In the genomic region with DNA sequence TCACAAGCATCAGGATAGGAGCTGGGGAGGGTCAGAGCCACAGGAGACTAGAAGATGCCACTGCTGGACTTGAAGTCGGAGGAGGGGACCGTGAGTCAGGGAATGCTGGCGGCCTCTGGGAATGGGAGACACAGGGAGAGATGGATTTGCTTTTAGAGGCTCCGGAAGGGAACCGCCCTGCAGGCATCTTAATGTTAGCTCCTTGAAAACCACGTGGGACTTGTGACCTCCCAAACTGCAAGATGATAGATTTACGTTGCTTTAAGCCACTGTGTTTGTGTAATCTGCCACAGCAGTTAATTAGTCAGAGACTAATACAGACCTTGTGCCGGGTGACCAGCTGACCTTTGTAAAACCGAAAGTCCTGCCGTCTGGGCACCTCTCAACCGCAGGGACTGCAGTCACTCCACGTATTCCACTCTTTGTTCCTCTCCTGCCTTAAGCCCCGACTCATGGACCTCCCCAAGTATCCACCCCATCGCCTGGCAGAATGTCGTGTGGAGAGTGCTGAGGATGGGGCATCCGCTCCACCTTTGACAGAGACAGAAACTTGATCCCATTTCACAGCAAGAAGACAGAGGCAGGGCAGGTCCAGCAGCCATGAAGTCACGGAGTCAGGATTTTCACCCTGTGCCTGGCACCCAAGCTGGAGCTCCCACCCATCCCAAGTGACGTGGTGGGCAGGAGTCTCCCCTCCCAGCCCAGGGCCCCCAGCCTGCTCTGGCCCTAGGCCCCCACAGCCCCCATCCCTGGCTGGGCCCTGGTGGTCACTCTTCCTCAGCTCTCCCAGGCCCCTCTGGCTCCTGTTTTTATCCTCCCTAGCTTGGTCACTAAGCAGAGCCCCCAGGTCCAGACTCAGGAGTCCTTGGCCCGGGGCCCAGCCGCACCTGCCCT, we compare ENCODE assay signal across 1 cellular context.
A peak's percentile ranks its signal among the peaks of the same experiment; 100 is the strongest.
TF ChIP-seq lines count a peak whose summit lies in the region.

No MANE protein-coding gene starts in this region.

TF ChIP-seq in K562, 482 proteins besides CTCF, POLR2A, EP300 and RAD21 (continued from another document and continues in another):
- TF ChIP-seq, protein P1, sequence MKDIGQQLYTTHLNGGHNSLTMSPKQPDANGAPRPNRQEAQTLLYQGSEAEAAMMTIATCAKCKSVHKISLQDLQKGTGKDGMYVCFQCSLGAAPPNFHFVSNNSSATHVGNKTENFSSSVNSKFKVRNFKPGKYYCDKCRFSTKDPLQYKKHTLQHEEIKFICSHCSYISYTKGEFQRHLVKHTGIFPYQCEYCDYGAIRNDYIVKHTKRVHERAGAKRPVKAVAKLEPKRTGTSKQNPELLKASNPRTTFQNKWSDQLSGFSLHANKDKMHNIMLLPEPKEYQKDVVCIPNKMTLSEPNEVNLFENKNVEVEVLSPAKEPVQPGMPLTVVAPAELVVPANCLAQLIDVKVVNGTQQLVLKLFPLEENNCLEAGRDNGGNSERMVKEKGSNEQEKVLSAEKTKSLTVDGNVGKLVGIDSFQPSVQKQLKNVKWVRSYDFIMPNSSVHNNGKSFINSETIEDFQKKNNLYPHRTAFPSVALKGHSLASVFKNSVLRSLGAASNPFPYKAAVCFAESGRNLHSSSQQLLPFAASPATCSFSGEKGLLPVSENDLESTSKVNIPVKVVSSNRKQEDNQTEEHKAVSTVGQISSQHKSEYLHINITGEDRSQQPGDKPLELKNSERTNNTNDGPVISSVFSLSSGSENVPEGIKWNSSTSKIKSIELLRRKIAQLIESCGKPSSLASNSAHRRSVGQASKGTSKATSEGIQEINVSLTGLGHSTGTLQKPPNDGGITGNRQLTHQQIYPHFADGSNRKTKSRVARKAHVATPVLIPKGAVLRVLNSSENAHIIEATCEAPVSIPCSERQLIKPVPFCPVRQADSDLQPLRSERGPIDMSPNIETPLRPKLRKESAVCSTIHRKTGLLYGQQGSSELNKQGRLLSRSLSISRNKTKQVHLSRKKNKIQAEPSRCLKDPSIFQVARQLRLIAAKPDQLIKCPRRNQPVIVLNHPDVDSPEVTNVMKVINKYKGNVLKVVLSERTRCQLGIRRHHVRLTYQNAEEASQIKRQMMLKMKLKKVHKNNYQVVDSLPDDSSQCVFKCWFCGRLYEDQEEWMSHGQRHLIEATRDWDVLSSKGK (CRISPR knock-in tag; IDR thresholded peaks at IDR 0.05), result no peak
- TF ChIP-seq KLF10 (CRISPR knock-in tag; IDR thresholded peaks at IDR 0.05), result no peak
- no peak for TF ChIP-seq RFX7 (CRISPR knock-in tag; IDR thresholded peaks at IDR 0.05)
- TF ChIP-seq FOXA1 (IDR thresholded peaks at IDR 0.05; ENCODE audit: borderline replicate concordance), result no peak
- 0 out of 2 replicates have a peak, but pooled peaks have one; percentile 17 for TF ChIP-seq MBD2 (IDR thresholded peaks at IDR 0.05; ENCODE audit: borderline replicate concordance, low read depth)
- TF ChIP-seq MEF2D (tag; conservative IDR thresholded peaks at IDR 0.05; ENCODE audit: low read depth), result 0 out of 2 replicates have a peak, but pooled peaks have one; percentile 48
- TF ChIP-seq KDM1A (IDR thresholded peaks at IDR 0.05), result peak; percentile 83 to 91; a peak in 3 of 4 replicates
- TF ChIP-seq ZBTB34 (CRISPR knock-in tag; IDR thresholded peaks at IDR 0.05), result no peak
- peak in 1 of 2 experiments; percentile 64; a peak in 1 of 4 replicates for TF ChIP-seq MNT (conservative IDR thresholded peaks at IDR 0.05)
- no peak for TF ChIP-seq ZFP30 (CRISPR knock-in tag; IDR thresholded peaks at IDR 0.05; ENCODE audit: borderline replicate concordance)
- TF ChIP-seq, protein P2, sequence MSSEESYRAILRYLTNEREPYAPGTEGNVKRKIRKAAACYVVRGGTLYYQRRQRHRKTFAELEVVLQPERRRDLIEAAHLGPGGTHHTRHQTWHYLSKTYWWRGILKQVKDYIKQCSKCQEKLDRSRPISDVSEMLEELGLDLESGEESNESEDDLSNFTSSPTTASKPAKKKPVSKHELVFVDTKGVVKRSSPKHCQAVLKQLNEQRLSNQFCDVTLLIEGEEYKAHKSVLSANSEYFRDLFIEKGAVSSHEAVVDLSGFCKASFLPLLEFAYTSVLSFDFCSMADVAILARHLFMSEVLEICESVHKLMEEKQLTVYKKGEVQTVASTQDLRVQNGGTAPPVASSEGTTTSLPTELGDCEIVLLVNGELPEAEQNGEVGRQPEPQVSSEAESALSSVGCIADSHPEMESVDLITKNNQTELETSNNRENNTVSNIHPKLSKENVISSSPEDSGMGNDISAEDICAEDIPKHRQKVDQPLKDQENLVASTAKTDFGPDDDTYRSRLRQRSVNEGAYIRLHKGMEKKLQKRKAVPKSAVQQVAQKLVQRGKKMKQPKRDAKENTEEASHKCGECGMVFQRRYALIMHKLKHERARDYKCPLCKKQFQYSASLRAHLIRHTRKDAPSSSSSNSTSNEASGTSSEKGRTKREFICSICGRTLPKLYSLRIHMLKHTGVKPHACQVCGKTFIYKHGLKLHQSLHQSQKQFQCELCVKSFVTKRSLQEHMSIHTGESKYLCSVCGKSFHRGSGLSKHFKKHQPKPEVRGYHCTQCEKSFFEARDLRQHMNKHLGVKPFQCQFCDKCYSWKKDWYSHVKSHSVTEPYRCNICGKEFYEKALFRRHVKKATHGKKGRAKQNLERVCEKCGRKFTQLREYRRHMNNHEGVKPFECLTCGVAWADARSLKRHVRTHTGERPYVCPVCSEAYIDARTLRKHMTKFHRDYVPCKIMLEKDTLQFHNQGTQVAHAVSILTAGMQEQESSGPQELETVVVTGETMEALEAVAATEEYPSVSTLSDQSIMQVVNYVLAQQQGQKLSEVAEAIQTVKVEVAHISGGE (CRISPR knock-in tag; IDR thresholded peaks at IDR 0.05), result no peak
- no peak for TF ChIP-seq ZNF780A (CRISPR knock-in tag; IDR thresholded peaks at IDR 0.05)
- peak; percentile 40; the same call in 1 of the 2 replicates for TF ChIP-seq ETV5 (CRISPR knock-in tag; IDR thresholded peaks at IDR 0.05; ENCODE audit: low read depth)
- TF ChIP-seq ZNF282 (CRISPR knock-in tag; IDR thresholded peaks at IDR 0.05), result no peak
- TF ChIP-seq BHLHE40 (IDR thresholded peaks at IDR 0.05; ENCODE audit: low read length), result peak; percentile 75
- TF ChIP-seq SNIP1 (IDR thresholded peaks at IDR 0.05; ENCODE audit: low read depth), result no peak
- TF ChIP-seq ZNF668 (CRISPR knock-in tag; IDR thresholded peaks at IDR 0.05), result no peak
- no peak for TF ChIP-seq ADNP (tag; IDR thresholded peaks at IDR 0.05)
- TF ChIP-seq ZNF384 (IDR thresholded peaks at IDR 0.05; ENCODE audit: low read depth, low read length), result no peak
- no peak for TF ChIP-seq HNRNPUL1 (IDR thresholded peaks at IDR 0.05; ENCODE audit: low read length)
- no peak for TF ChIP-seq KDM2B (CRISPR knock-in tag; IDR thresholded peaks at IDR 0.05)
- TF ChIP-seq TBP (optimal IDR thresholded peaks at IDR 0.05; ENCODE audit: low read depth, low read length), result no peak
- TF ChIP-seq MED1 (CRISPR knock-in tag; IDR thresholded peaks at IDR 0.05; ENCODE audit: borderline replicate concordance), result no peak
- no peak for TF ChIP-seq FIP1L1 (IDR thresholded peaks at IDR 0.05; ENCODE audit: low read depth, low read length, poor library complexity, severe bottlenecking)
- TF ChIP-seq HNRNPH1 (optimal IDR thresholded peaks at IDR 0.05; ENCODE audit: low read depth, low read length), result no peak
- no peak for TF ChIP-seq E2F1 (CRISPR knock-in tag; IDR thresholded peaks at IDR 0.05)
- TF ChIP-seq TCF3 (CRISPR knock-in tag; IDR thresholded peaks at IDR 0.05), result peak; percentile 75
- TF ChIP-seq RBM39 (optimal IDR thresholded peaks at IDR 0.05; ENCODE audit: low read depth, low read length), result no peak
- TF ChIP-seq ZNF311 (CRISPR knock-in tag; IDR thresholded peaks at IDR 0.05), result no peak
- TF ChIP-seq BRD4 (IDR thresholded peaks at IDR 0.05), result no peak
- no peak for TF ChIP-seq MAZ (CRISPR knock-in tag; conservative IDR thresholded peaks at IDR 0.05 in 1 of 2, IDR thresholded peaks at IDR 0.05 in 1 of 2)
- no peak for TF ChIP-seq THRAP3 (IDR thresholded peaks at IDR 0.05; ENCODE audit: borderline replicate concordance)
- no peak for TF ChIP-seq ZNF3 (CRISPR knock-in tag; IDR thresholded peaks at IDR 0.05)
- TF ChIP-seq MXI1 (IDR thresholded peaks at IDR 0.05; ENCODE audit: low read depth, low read length), result no peak
- TF ChIP-seq ETS2 (tag; IDR thresholded peaks at IDR 0.05; ENCODE audit: borderline replicate concordance, poor library complexity, severe bottlenecking), result no peak
- TF ChIP-seq CREB5 (CRISPR knock-in tag; IDR thresholded peaks at IDR 0.05), result no peak
- no peak for TF ChIP-seq ZNF134 (CRISPR knock-in tag; conservative IDR thresholded peaks at IDR 0.05)
- TF ChIP-seq SLC30A9 (CRISPR knock-in tag; IDR thresholded peaks at IDR 0.05), result no peak
- TF ChIP-seq NR4A1 (CRISPR knock-in tag; IDR thresholded peaks at IDR 0.05), result no peak
- TF ChIP-seq NR4A1 (tag; IDR thresholded peaks at IDR 0.05), result no peak
- no peak for TF ChIP-seq DACH1 (IDR thresholded peaks at IDR 0.05; ENCODE audit: partially characterized antibody)
- TF ChIP-seq SIX5 (IDR thresholded peaks at IDR 0.05; ENCODE audit: borderline replicate concordance in 1 of 2, insufficient read depth in 1 of 2, low read depth in 1 of 2, low read length in 2 of 2), result no peak
- no peak for TF ChIP-seq ZKSCAN3 (CRISPR knock-in tag; IDR thresholded peaks at IDR 0.05)
- TF ChIP-seq RREB1 (CRISPR knock-in tag; IDR thresholded peaks at IDR 0.05), result no peak
- peak; percentile 43 for TF ChIP-seq TAL1 (IDR thresholded peaks at IDR 0.05)
